22 cellular contexts compared by ENCODE assay signal in genomic region chr6:121479486-121480098, GRCh38.
"Had no signal": no experiment of that assay in that cellular context is flagged by ENCODE, and none has a peak within 500 bp of the region (broad histone marks: within the 10 kb centered on the region; RNA-seq: fewer than 3 reads in every experiment).

No MANE protein-coding gene starts in this region.

- H3K27ac Mint-ChIP-seq: dendritic cell treated with granulocyte-macrophage colony-stimulating factor and Interleukin-4, amounts not matched to agents 40 ng/mL and 50 ng/mL, for 4 days; nephron; stimulated activated memory B cell treated with anti-CD40 and anti-IgM and Interleukin-4, amounts not matched to agents 10 μg/mL and 1 μg/mL and 100 μg/mL, for 72 hours; stimulated activated naive CD8-positive, alpha-beta T cell treated with anti-CD3 and anti-CD28 coated beads, Interleukin-15, Interleukin-2, amounts not matched to agents 100 ng/mL and 50 ng/mL, for 24 hours had no signal

- H3K4me3 Mint-ChIP-seq: dendritic cell treated with granulocyte-macrophage colony-stimulating factor and Interleukin-4, amounts not matched to agents 40 ng/mL and 50 ng/mL, for 4 days; nephron; stimulated activated memory B cell treated with anti-CD40 and anti-IgM and Interleukin-4, amounts not matched to agents 10 μg/mL and 1 μg/mL and 100 μg/mL, for 72 hours; stimulated activated naive CD8-positive, alpha-beta T cell treated with anti-CD3 and anti-CD28 coated beads, Interleukin-15, Interleukin-2, amounts not matched to agents 100 ng/mL and 50 ng/mL, for 24 hours had no signal

- H3K4me1 Mint-ChIP-seq: nephron; stimulated activated memory B cell treated with anti-CD40 and anti-IgM and Interleukin-4, amounts not matched to agents 10 μg/mL and 1 μg/mL and 100 μg/mL, for 72 hours had no signal

- H3K4me1 ChIP-seq: psoas muscle, right lobe of liver, spleen, tibial artery, upper lobe of right lung, vagina had no signal

- H3K9me3 ChIP-seq: esophagus squamous epithelium, psoas muscle, right lobe of liver, spleen, tibial artery, upper lobe of right lung, vagina had no signal

- H3K4me3 ChIP-seq: esophagus squamous epithelium, hepatocyte, psoas muscle, right lobe of liver, spleen, tibial artery, upper lobe of right lung, vagina had no signal

- H3K9me3 Mint-ChIP-seq: dendritic cell treated with granulocyte-macrophage colony-stimulating factor and Interleukin-4, amounts not matched to agents 40 ng/mL and 50 ng/mL, for 4 days; nephron; stimulated activated memory B cell treated with anti-CD40 and anti-IgM and Interleukin-4, amounts not matched to agents 10 μg/mL and 1 μg/mL and 100 μg/mL, for 72 hours; stimulated activated naive CD8-positive, alpha-beta T cell treated with anti-CD3 and anti-CD28 coated beads, Interleukin-15, Interleukin-2, amounts not matched to agents 100 ng/mL and 50 ng/mL, for 24 hours had no signal

- H3K27me3 Mint-ChIP-seq: dendritic cell treated with granulocyte-macrophage colony-stimulating factor and Interleukin-4, amounts not matched to agents 40 ng/mL and 50 ng/mL, for 4 days; stimulated activated memory B cell treated with anti-CD40 and anti-IgM and Interleukin-4, amounts not matched to agents 10 μg/mL and 1 μg/mL and 100 μg/mL, for 72 hours; stimulated activated naive CD8-positive, alpha-beta T cell treated with anti-CD3 and anti-CD28 coated beads, Interleukin-15, Interleukin-2, amounts not matched to agents 100 ng/mL and 50 ng/mL, for 24 hours had no signal

- H3K27me3 ChIP-seq: esophagus squamous epithelium, foreskin keratinocyte, hepatocyte, right lobe of liver, spleen, tibial artery, upper lobe of right lung, vagina had no signal

- DNase-seq: esophagus squamous epithelium; foreskin keratinocyte; head of caudate nucleus; mammary epithelial cell; psoas muscle; retina; right lobe of liver; spleen; stimulated activated CD4-positive, alpha-beta T cell treated with anti-CD3 and anti-CD28 coated beads, Interleukin-15, amount 100 ng/mL, for 24 hours; stimulated activated CD4-positive, alpha-beta T cell treated with anti-CD3 and anti-CD28 coated beads, Interleukin-1b, Interleukin-23, amount 100 ng/mL, for 48 hours; stimulated activated CD4-positive, alpha-beta T cell treated with anti-CD3 and anti-CD28 coated beads, Interleukin-4, amount 100 ng/mL, for 24 hours; tibial artery; upper lobe of right lung had no signal

- H3K27ac ChIP-seq: esophagus squamous epithelium, foreskin keratinocyte, hepatocyte, psoas muscle, right lobe of liver, spleen, tibial artery, upper lobe of right lung, vagina had no signal

- H3K36me3 Mint-ChIP-seq: stimulated activated memory B cell treated with anti-CD40 and anti-IgM and Interleukin-4, amounts not matched to agents 10 μg/mL and 1 μg/mL and 100 μg/mL, for 72 hours had no signal

- H3K4me2 ChIP-seq: hepatocyte had no signal

- H3K79me2 ChIP-seq: hepatocyte had no signal

- ATAC-seq: foreskin keratinocyte; left lobe of liver; psoas muscle; right lobe of liver; stimulated activated memory B cell treated with anti-CD40 and anti-IgM and Interleukin-4, amounts not matched to agents 10 μg/mL and 1 μg/mL and 100 μg/mL, for 72 hours; upper lobe of right lung had no signal

- FAIRE-seq: colon, islet of Langerhans had no signal

- H2AFZ ChIP-seq: hepatocyte had no signal

- H3K36me3 ChIP-seq: esophagus squamous epithelium, right lobe of liver, spleen, tibial artery, upper lobe of right lung, vagina had no signal
